Comparison of ENCODE assay signal across 13 cellular contexts in the genomic region with DNA sequence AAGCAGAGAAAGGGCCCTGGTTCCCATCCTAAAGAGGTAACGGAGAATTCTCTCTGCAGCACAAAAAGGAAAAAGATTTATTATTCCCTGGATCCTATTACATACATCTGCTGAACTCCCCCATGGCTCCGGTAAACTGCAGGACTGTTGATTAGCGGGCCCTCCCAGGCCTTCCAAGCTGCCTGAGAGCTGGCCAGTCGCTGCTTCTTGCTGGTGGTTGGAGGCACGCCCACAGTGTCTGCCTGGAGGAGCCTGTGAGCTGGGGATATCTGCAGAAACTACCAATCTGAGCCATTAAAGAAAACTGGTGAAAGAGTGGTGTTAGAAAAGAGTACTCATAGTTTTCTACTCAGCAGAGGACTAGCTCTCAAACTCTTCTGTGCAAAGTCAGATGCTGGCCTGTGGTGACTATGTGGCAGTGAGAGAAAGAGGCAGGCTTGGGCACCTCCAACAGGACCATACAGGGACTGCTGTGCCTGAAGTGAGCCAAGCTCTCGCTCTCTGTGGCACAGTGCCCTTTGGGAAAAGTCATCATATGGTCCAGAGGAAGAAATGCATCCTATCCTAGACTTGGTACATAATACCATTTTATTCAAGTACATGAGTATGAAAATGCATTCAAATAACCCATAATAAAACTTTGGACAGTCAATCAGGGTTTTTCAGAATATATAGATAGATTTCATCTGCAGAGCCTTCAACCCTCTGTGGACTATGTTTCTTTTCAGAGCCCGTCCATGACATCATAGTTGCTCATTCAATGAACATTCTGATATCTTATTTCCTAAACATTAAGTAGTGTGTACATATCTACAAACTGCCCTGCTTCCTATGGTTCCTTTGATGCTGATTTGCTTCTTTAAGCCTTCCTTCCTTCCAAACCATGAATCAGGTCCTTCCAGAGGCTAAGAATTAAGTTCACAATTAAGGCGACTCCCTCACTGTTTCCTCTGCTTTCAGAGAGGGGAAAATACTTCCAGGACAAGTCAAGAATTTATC.
DNase-seq lines count a peak whose midpoint lies in the region; TF ChIP-seq lines count a peak whose summit lies in the region.
"Had no signal": no experiment of that assay in that cellular context is flagged by ENCODE, and none has a peak within 500 bp of the region (broad histone marks: within the 10 kb centered on the region; RNA-seq: fewer than 3 reads in every experiment).

No MANE protein-coding gene starts in this region.

- DNase-seq in AG04450 (ENCODE audit: low read depth, low spot score) (peak; percentile 33), HEK293T (ENCODE audit: extremely low spot score) (peak; percentile 27), choroid plexus epithelial cell (ENCODE audit: low read depth) (peak; percentile 13), medulla oblongata (ENCODE audit: extremely low spot score) (peak; percentile 13), SIG-M5 treated with dmso at 0.1 percent for 504 hours (lab: John Stamatoyannopoulos, UW; ENCODE audit: unreplicated experiment) (no peak), SHP77 treated with DMSO at 0.1 percent for 48 hours (lab: John Stamatoyannopoulos, UW) (no peak), DMS53 treated with DMSO at 0.1 percent for 48 hours (lab: John Stamatoyannopoulos, UW; ENCODE audit: unreplicated experiment) (no peak), NCI-H128 (lab: John Stamatoyannopoulos, UW; ENCODE audit: unreplicated experiment) (no peak)
- DNase-seq: KBM-7; NCI-H2081; stimulated activated CD4-positive, alpha-beta T cell treated with anti-CD3 and anti-CD28 coated beads, Interleukin-4, amount 100 ng/mL, for 24 hours had no signal

- no peak for TF ChIP-seq CTCF in AG04450 (IDR thresholded peaks at IDR 0.05; ENCODE audit: low read depth, low read length)
- TF ChIP-seq CTCF in choroid plexus epithelial cell (conservative IDR thresholded peaks at IDR 0.05; ENCODE audit: low read depth, low read length), result no peak

- no peaks in the 10 kb centered on the region for H3K9me3 ChIP-seq in AG04450 (ENCODE audit: control insufficient read depth, insufficient read depth, low read length)

- H3K27ac ChIP-seq in AG04450 (ENCODE audit: low read depth, low read length), result no peak overlapping the region
- H3K27ac ChIP-seq: coronary artery had no signal

- no peaks in the 10 kb centered on the region for H3K27me3 ChIP-seq in AG04450 (ENCODE audit: control insufficient read depth, insufficient read depth, low read length)

- H3K4me3 ChIP-seq in AG04450 (ENCODE audit: low read depth, low read length), result no peak overlapping the region
- H3K4me3 ChIP-seq in choroid plexus epithelial cell (ENCODE audit: low read depth, low read length), result no peak overlapping the region
- H3K4me3 ChIP-seq: coronary artery, lung had no signal

- POLR2A ChIA-PET in AG04450 (lab: Yijun Ruan, JAX) (no interaction called here), HEK293T (lab: Yijun Ruan, JAX) (no interaction called here)

- CTCF ChIA-PET in AG04450 (lab: Charles Lee), result interaction anchor here (0.7 kb wide), 1 partner anchor 12 kb away, joined by 3 read pairs; no protein-coding TSS in a partner anchor
- CTCF ChIA-PET in HEK293T (lab: Yijun Ruan, JAX), result interaction anchor here (1.1 kb wide), 1 partner anchor 10 kb away, joined by 3 read pairs; no protein-coding TSS in a partner anchor

TF ChIP-seq in HEK293T, 16 proteins besides CTCF, POLR2A, EP300 and RAD21:
- TF ChIP-seq FOXK2 (IDR thresholded peaks at IDR 0.05) (no peak), SUZ12 (IDR thresholded peaks at IDR 0.05) (no peak), NFRKB (IDR thresholded peaks at IDR 0.05) (no peak), LEF1 (IDR thresholded peaks at IDR 0.05; ENCODE audit: borderline replicate concordance) (no peak), ZNF384 (IDR thresholded peaks at IDR 0.05) (no peak), HDGF (IDR thresholded peaks at IDR 0.05; ENCODE audit: borderline replicate concordance) (no peak), ELF4 (IDR thresholded peaks at IDR 0.05) (no peak), L3MBTL2 (conservative IDR thresholded peaks at IDR 0.05) (no peak), PKNOX1 (IDR thresholded peaks at IDR 0.05) (no peak), BHLHE40 (IDR thresholded peaks at IDR 0.05; ENCODE audit: borderline replicate concordance) (no peak)

Comparison
In these comparisons a context has a peak if more than half of its experiments do, and no peak if none do; other contexts are left out.
1. DNase-seq: peak in AG04450 (single experiment), HEK293T (single experiment), choroid plexus epithelial cell (single experiment) and medulla oblongata (single experiment); none in SIG-M5 treated with dmso at 0.1 percent for 504 hours (single experiment), SHP77 treated with DMSO at 0.1 percent for 48 hours (single experiment), DMS53 treated with DMSO at 0.1 percent for 48 hours (single experiment) and NCI-H128 (single experiment).